ENCODE assay signal across 10 cellular contexts in the genomic region with DNA sequence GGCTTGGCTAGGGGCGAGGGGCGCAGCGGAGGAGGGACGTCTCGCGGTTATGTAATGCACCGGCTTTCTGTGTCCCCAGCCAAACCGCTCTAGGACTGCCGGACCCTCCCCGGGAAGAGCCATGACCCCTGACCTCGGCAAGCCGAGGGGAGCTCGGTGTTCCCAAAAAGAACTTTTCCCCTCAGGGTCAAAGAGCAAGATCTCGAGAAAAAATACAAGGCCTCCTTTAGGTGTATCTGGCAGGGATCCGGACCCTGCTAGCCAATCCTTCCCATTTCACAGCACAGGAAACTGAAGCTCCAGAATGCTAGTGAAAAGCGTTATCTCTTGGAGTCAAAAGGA. TPM values are rescaled to one million over a fixed set of nuclear protein-coding genes. Genes with fewer than 3 reads are reported as not detected.
DNase-seq lines count a peak whose midpoint lies in the region; ATAC-seq, FAIRE-seq and TF ChIP-seq lines count a peak whose summit lies in the region.
"Had no signal": no experiment of that assay in that cellular context is flagged by ENCODE, and none has a peak within 500 bp of the region (broad histone marks: within the 10 kb centered on the region; RNA-seq: fewer than 3 reads in every experiment).

No MANE protein-coding gene starts in this region.

- FAIRE-seq in A549 (lab: Jason Lieb, UNC) = no peak

- CTCF ChIA-PET in A549 (lab: Yijun Ruan, JAX) = interaction anchor here (1.1 to 2.1 kb wide), 3 partner anchors 14 to 109 kb away, joined by 5 to 7 read pairs (median 6); no protein-coding TSS in a partner anchor
- CTCF ChIA-PET in activated CD8-positive, alpha-beta memory T cell treated with anti-CD3 and anti-CD28 coated beads, Interleukin-2, amount 10 ng/mL, durations not matched to agents 7 days and 5 days (lab: Charles Lee) = no interaction called here

- DNase-seq in A549 (ENCODE audit: low read depth in 1 of 2, low spot score in 1 of 2) = no peak
- no peak for DNase-seq in T-helper 17 cell
- DNase-seq in fibroblast of pulmonary artery (ENCODE audit: low read depth) = no peak
- no peak for DNase-seq in nephron progenitor cell
- no peak for DNase-seq in activated CD4-positive, alpha-beta T cell treated with anti-CD3 and anti-CD28 coated beads, Interleukin-2, amount 50 U/mL, for 48 hours
- no peak for DNase-seq in activated CD8-positive, alpha-beta memory T cell treated with anti-CD3 and anti-CD28 coated beads, Interleukin-2, amount 10 ng/mL, durations not matched to agents 7 days and 5 days
- DNase-seq: Kasumi-1 had no signal

- no peak overlapping the region for H3K27ac ChIP-seq in A549
- H3K27ac ChIP-seq: SJSA1 had no signal

- POLR2A ChIA-PET in A549 (lab: Yijun Ruan, JAX) = no interaction called here

- TF ChIP-seq POLR2A in A549 (IDR thresholded peaks at IDR 0.05; ENCODE audit: low read length) = no peak

- peaks cover 4% of the 10 kb centered on the region for H3K9me3 Mint-ChIP-seq in nephron progenitor cell
- no peaks in the 10 kb centered on the region for H3K9me3 Mint-ChIP-seq in activated CD8-positive, alpha-beta memory T cell treated with anti-CD3 and anti-CD28 coated beads, Interleukin-2, amount 10 ng/mL, durations not matched to agents 7 days and 5 days (ENCODE audit: low read depth)

- peaks cover 80% of the 10 kb centered on the region for H3K27me3 Mint-ChIP-seq in T-helper 17 cell
- peaks cover 82% of the 10 kb centered on the region for H3K27me3 Mint-ChIP-seq in nephron progenitor cell (ENCODE audit: low read depth, poor library complexity)
- peaks cover 75% of the 10 kb centered on the region for H3K27me3 Mint-ChIP-seq in activated CD8-positive, alpha-beta memory T cell treated with anti-CD3 and anti-CD28 coated beads, Interleukin-2, amount 10 ng/mL, durations not matched to agents 7 days and 5 days

- H3K4me3 ChIP-seq in A549 (no peak overlapping the region), fibroblast of pulmonary artery (replicated peaks; ENCODE audit: low read depth, low read length) (peak overlapping the region; percentile 47)

- 69% methylated on average over 16 of the region's 16 CpGs for WGBS in A549 (ENCODE audit: missing lambda C conversion rate)

- H3K4me2 ChIP-seq in A549 = peak overlapping the region; percentile 93

- no peaks in the 10 kb centered on the region for H3K9me3 ChIP-seq in A549
- no peaks in the 10 kb centered on the region for H3K9me3 ChIP-seq in T-helper 17 cell (ENCODE audit: control insufficient read depth, low read length, poor library complexity, severe bottlenecking)
- H3K9me3 ChIP-seq: SJSA1 had no signal

- 0 out of 3 replicates have a peak, but pooled peaks cover 6% of the 10 kb centered on the region for H3K4me1 ChIP-seq in A549

- H3K4me1 Mint-ChIP-seq in T-helper 17 cell = peaks cover 4% of the 10 kb centered on the region
- H3K4me1 Mint-ChIP-seq in nephron progenitor cell = peaks cover 14% of the 10 kb centered on the region
- H3K4me1 Mint-ChIP-seq in activated CD8-positive, alpha-beta memory T cell treated with anti-CD3 and anti-CD28 coated beads, Interleukin-2, amount 10 ng/mL, durations not matched to agents 7 days and 5 days = peaks cover 11% of the 10 kb centered on the region

- no peak overlapping the region for H3K27ac Mint-ChIP-seq in T-helper 17 cell
- no peak overlapping the region for H3K27ac Mint-ChIP-seq in nephron progenitor cell
- H3K27ac Mint-ChIP-seq in activated CD8-positive, alpha-beta memory T cell treated with anti-CD3 and anti-CD28 coated beads, Interleukin-2, amount 10 ng/mL, durations not matched to agents 7 days and 5 days = no peak overlapping the region

- TF ChIP-seq EP300 in A549 (IDR thresholded peaks at IDR 0.05) = no peak

- ATAC-seq in A549 (no peak), T-helper 17 cell (no peak), GM18907 (IDR thresholded peaks at IDR 0.05; ENCODE audit: unreplicated experiment) (no peak), HG03520 (IDR thresholded peaks at IDR 0.05; ENCODE audit: unreplicated experiment) (no peak)
- ATAC-seq in activated CD8-positive, alpha-beta memory T cell treated with anti-CD3 and anti-CD28 coated beads, Interleukin-2, amount 10 ng/mL, durations not matched to agents 7 days and 5 days = no peak

- no peak for TF ChIP-seq RAD21 in A549 (conservative IDR thresholded peaks at IDR 0.05 in 1 of 2, IDR thresholded peaks at IDR 0.05 in 1 of 2)

- H3K4me3 Mint-ChIP-seq in T-helper 17 cell = peak overlapping the region; percentile 49
- H3K4me3 Mint-ChIP-seq in nephron progenitor cell = peak overlapping the region; percentile 67
- H3K4me3 Mint-ChIP-seq in activated CD8-positive, alpha-beta memory T cell treated with anti-CD3 and anti-CD28 coated beads, Interleukin-2, amount 10 ng/mL, durations not matched to agents 7 days and 5 days = no peak overlapping the region

- TF ChIP-seq CTCF in A549 (IDR thresholded peaks at IDR 0.05) (no peak), fibroblast of pulmonary artery (IDR thresholded peaks at IDR 0.05; ENCODE audit: low read length, missing control alignments) (no peak), nephron progenitor cell (IDR thresholded peaks at IDR 0.05) (no peak)

- H3K36me3 Mint-ChIP-seq in T-helper 17 cell (ENCODE audit: low read depth) = peaks cover 5% of the 10 kb centered on the region
- no peaks in the 10 kb centered on the region for H3K36me3 Mint-ChIP-seq in nephron progenitor cell (ENCODE audit: low read depth)
- peaks cover 1% of the 10 kb centered on the region for H3K36me3 Mint-ChIP-seq in activated CD8-positive, alpha-beta memory T cell treated with anti-CD3 and anti-CD28 coated beads, Interleukin-2, amount 10 ng/mL, durations not matched to agents 7 days and 5 days

TF ChIP-seq in A549, 52 proteins besides CTCF, POLR2A, EP300 and RAD21:
- no peak for TF ChIP-seq ESRRA (IDR thresholded peaks at IDR 0.05; ENCODE audit: borderline replicate concordance, low read length)
- TF ChIP-seq ZSCAN20 (CRISPR knock-in tag; IDR thresholded peaks at IDR 0.05) = no peak
- no peak for TF ChIP-seq CBX8 (IDR thresholded peaks at IDR 0.05)
- TF ChIP-seq, protein P1, sequence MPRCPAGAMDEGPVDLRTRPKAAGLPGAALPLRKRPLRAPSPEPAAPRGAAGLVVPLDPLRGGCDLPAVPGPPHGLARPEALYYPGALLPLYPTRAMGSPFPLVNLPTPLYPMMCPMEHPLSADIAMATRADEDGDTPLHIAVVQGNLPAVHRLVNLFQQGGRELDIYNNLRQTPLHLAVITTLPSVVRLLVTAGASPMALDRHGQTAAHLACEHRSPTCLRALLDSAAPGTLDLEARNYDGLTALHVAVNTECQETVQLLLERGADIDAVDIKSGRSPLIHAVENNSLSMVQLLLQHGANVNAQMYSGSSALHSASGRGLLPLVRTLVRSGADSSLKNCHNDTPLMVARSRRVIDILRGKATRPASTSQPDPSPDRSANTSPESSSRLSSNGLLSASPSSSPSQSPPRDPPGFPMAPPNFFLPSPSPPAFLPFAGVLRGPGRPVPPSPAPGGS (IDR thresholded peaks at IDR 0.05) = no peak
- TF ChIP-seq RCOR1 (IDR thresholded peaks at IDR 0.05; ENCODE audit: low read depth, low read length) = no peak
- TF ChIP-seq, protein P2, sequence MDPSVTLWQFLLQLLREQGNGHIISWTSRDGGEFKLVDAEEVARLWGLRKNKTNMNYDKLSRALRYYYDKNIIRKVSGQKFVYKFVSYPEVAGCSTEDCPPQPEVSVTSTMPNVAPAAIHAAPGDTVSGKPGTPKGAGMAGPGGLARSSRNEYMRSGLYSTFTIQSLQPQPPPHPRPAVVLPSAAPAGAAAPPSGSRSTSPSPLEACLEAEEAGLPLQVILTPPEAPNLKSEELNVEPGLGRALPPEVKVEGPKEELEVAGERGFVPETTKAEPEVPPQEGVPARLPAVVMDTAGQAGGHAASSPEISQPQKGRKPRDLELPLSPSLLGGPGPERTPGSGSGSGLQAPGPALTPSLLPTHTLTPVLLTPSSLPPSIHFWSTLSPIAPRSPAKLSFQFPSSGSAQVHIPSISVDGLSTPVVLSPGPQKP (IDR thresholded peaks at IDR 0.05; ENCODE audit: low read depth, low read length) = no peak
- TF ChIP-seq PBX3 (IDR thresholded peaks at IDR 0.05) = no peak
- TF ChIP-seq CEBPB (IDR thresholded peaks at IDR 0.05) = no peak
- no peak for TF ChIP-seq POLR2AphosphoS2 (conservative IDR thresholded peaks at IDR 0.05; ENCODE audit: low read length)
- no peak for TF ChIP-seq PHF8 (IDR thresholded peaks at IDR 0.05; ENCODE audit: borderline replicate concordance, low read depth)
- no peak for TF ChIP-seq CHD4 (IDR thresholded peaks at IDR 0.05; ENCODE audit: borderline replicate concordance)
- no peak for TF ChIP-seq CBX2 (IDR thresholded peaks at IDR 0.05; ENCODE audit: borderline replicate concordance, low read depth)
- no peak for TF ChIP-seq HOXA7 (CRISPR knock-in tag; IDR thresholded peaks at IDR 0.05)

RNA-seq across cellular contexts. Expression of gene SLC16A12, which starts 0.6 kb away (rescaled TPM):
- 0.11 and 0.14 TPM in 2 replicates for polyA plus RNA-seq in A549 (2011; rRNA removed)
- polyA plus RNA-seq in A549 (2012; cell fraction: cytosol; rRNA removed) = 0.01 and 0.04 TPM in 2 replicates
- polyA plus RNA-seq in A549 (2012; cell fraction: nucleus; rRNA removed) = 0.01 and 2.4 TPM in 2 replicates
- 0.03 to 0.19 TPM (median 0.08 TPM) in 3 replicates for polyA plus RNA-seq in A549 (2017; fragmentation: RNase III; extraction: RNeasy Plus Mini Kit Qiagen cat#74134 plus additional on column Dnase treatment)
- 0.05 and 0.08 TPM in 2 replicates for polyA minus RNA-seq in A549 (2011; rRNA and poly(A)+ RNA removed)
- not detected for total RNA-seq in T-helper 17 cell
- not detected for total RNA-seq in activated CD8-positive, alpha-beta memory T cell treated with anti-CD3 and anti-CD28 coated beads, Interleukin-2, amount 10 ng/mL, durations not matched to agents 7 days and 5 days
